ENCODE assay signal across 8 cellular contexts in the genomic region with DNA sequence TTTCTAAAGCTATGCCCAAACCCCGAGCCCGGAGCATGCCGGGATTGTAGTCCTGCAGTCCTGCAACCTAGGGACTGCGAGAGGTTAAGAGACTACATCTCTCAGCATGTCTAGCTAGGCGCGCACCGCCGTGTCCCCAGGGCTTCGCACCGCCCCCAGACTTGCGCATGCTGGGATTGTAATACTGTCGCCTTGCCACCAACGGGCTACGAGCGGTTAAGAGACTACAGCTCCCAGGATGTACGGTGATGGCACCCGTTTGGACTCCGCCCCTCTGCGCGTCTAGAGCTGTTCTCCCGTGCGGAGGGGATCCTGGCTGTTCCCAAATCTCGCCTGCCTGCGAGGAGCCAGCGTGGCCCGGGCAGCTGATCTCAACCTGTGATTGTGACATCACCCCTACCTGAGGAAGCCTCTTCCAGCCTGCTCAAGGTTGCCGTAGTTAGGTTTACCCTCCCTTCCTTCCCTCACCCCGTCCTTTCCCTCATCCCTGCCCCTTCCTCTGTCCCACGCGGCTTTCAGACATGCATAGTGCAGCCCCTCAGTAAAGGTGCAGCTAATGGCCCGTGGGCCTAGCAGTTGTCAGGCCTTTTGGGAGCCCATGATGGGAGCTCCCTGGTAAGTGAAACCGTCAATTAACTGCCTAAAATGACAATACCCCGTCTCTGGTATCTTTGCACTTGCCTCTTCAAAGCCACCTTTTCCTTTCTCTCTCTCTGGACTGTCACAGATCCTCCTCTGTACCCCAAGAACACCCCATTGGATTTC. TPM values are rescaled to one million over a fixed set of nuclear protein-coding genes. Genes with fewer than 3 reads are reported as not detected.
DNase-seq lines count a peak whose midpoint lies in the region; ATAC-seq and TF ChIP-seq lines count a peak whose summit lies in the region.

No MANE protein-coding gene starts in this region.

- no peak overlapping the region for H3K27ac Mint-ChIP-seq in neural progenitor cell

- H3F3A ChIP-seq in neural progenitor cell (ENCODE audit: low read depth) = no peaks in the 10 kb centered on the region

- no peak overlapping the region for H3K4me3 Mint-ChIP-seq in neural progenitor cell

- H3K4me1 Mint-ChIP-seq in neural progenitor cell = no peaks in the 10 kb centered on the region

- peaks cover 46% of the 10 kb centered on the region for H3K9me3 Mint-ChIP-seq in neural progenitor cell

- H3K27ac ChIP-seq in WERI-Rb-1 = peak overlapping the region; percentile 72
- no peak overlapping the region for H3K27ac ChIP-seq in mammary epithelial cell (ENCODE audit: insufficient read depth, low read depth, low read length)
- no peak overlapping the region for H3K27ac ChIP-seq in neural progenitor cell

- H3K36me3 ChIP-seq in WERI-Rb-1 = no peaks in the 10 kb centered on the region
- no peaks in the 10 kb centered on the region for H3K36me3 ChIP-seq in mammary epithelial cell (ENCODE audit: insufficient read depth, low read length)
- H3K36me3 ChIP-seq in neural progenitor cell = no peaks in the 10 kb centered on the region

- BruUV-seq in mammary epithelial cell (replicated peaks; lab: Mats Ljungman, UMichigan) = no TSS peak

- H3K27me3 ChIP-seq in WERI-Rb-1 (ENCODE audit: insufficient read depth, low read depth, severe bottlenecking) (no peaks in the 10 kb centered on the region), mammary epithelial cell (ENCODE audit: insufficient read depth, low read length) (no peaks in the 10 kb centered on the region), neural progenitor cell (no peaks in the 10 kb centered on the region)

- in situ Hi-C loops in mammary epithelial cell (cut with MboI; ENCODE audit: low sequenced_read_pairs in 2 of 2) = no loop called here

- 4% methylated on average over 15 of the region's 33 CpGs for WGBS in mammary epithelial cell (ENCODE audit: low coverage, missing lambda C conversion rate)

- peaks cover 4% of the 10 kb centered on the region for H3K27me3 Mint-ChIP-seq in neural progenitor cell (ENCODE audit: insufficient read depth, low read depth)

- H3K4me1 ChIP-seq in mammary epithelial cell (ENCODE audit: insufficient read depth, low read length) = no peaks in the 10 kb centered on the region
- H3K4me1 ChIP-seq in neural progenitor cell = no peaks in the 10 kb centered on the region

- no peaks in the 10 kb centered on the region for H3K36me3 Mint-ChIP-seq in neural progenitor cell

- peak; percentile 24 for TF ChIP-seq CTCF in GM12873 (IDR thresholded peaks at IDR 0.05; ENCODE audit: insufficient read depth, low read depth, low read length, missing control alignments)
- TF ChIP-seq CTCF in WERI-Rb-1 (IDR thresholded peaks at IDR 0.05; ENCODE audit: low read depth, low read length) = no peak
- TF ChIP-seq CTCF in mammary epithelial cell (conservative IDR thresholded peaks at IDR 0.05 in 1 of 2, IDR thresholded peaks at IDR 0.05 in 1 of 2; ENCODE audit: extremely low read depth in 1 of 2, insufficient read depth in 1 of 2, low read depth in 1 of 2, low read length in 2 of 2) = no peak
- no peak for TF ChIP-seq CTCF in neural progenitor cell (IDR thresholded peaks at IDR 0.05)

- peaks cover 2% of the 10 kb centered on the region for H3K9me3 ChIP-seq in WERI-Rb-1 (ENCODE audit: severe bottlenecking)
- H3K9me3 ChIP-seq in mammary epithelial cell (replicated peaks; ENCODE audit: insufficient read depth, low read length) = peaks cover 12% of the 10 kb centered on the region
- peaks cover 12% of the 10 kb centered on the region for H3K9me3 ChIP-seq in neural progenitor cell (ENCODE audit: low read depth)

- H3K79me2 ChIP-seq in mammary epithelial cell (ENCODE audit: insufficient read depth, low read length) (no peaks in the 10 kb centered on the region), neural progenitor cell (ENCODE audit: low read depth) (no peaks in the 10 kb centered on the region)

- H3K4me2 ChIP-seq in mammary epithelial cell (ENCODE audit: insufficient read depth, low read depth, low read length) = peak overlapping the region; percentile 47
- H3K4me2 ChIP-seq in neural progenitor cell = no peak overlapping the region

- H3K9ac ChIP-seq in mammary epithelial cell (ENCODE audit: insufficient read depth, low read length) = no peak overlapping the region
- H3K9ac ChIP-seq in neural progenitor cell = no peak overlapping the region

- H3K4me3 ChIP-seq in WERI-Rb-1 (ENCODE audit: low read depth, low read length) (peak overlapping the region; percentile 67), mammary epithelial cell (replicated peaks in 1 of 3; ENCODE audit: insufficient read depth in 1 of 3, low read depth in 2 of 3, low read length in 3 of 3) (peak overlapping the region in 1 of 3 experiments; percentile 39), neural progenitor cell (no peak overlapping the region)

- H2AFZ ChIP-seq in mammary epithelial cell (ENCODE audit: low read depth, low read length) = peak overlapping the region; percentile 47
- H2AFZ ChIP-seq in neural progenitor cell (replicated peaks) = no peak overlapping the region

- DNase-seq in NCI-H1694 treated with DMSO at 0.1 percent for 48 hours (lab: John Stamatoyannopoulos, UW) (peak; percentile 43), WERI-Rb-1 (peak; percentile 95), mammary epithelial cell (peak; percentile 66), kidney tubule cell (ENCODE audit: low spot score) (peak; percentile 95), neural progenitor cell (ENCODE audit: low spot score) (no peak)
- DNase-seq in stimulated activated CD4-positive, alpha-beta T cell treated with anti-CD3 and anti-CD28 coated beads, Interleukin-4, amount 100 ng/mL, for 4 hours = peak; percentile 85 to 95

- ATAC-seq in HG02678 (IDR thresholded peaks at IDR 0.05; ENCODE audit: unreplicated experiment) = peak; percentile 98

- intact Hi-C loops in mammary epithelial cell (cut with micrococcal nuclease) = no loop called here

- CTCF ChIA-PET in mammary epithelial cell (lab: Charles Lee; ENCODE audit: low non-redundant PET) = no interaction called here

- H4K20me1 ChIP-seq in mammary epithelial cell (ENCODE audit: insufficient read depth, low read length) (no peaks in the 10 kb centered on the region), neural progenitor cell (ENCODE audit: low read depth) (no peaks in the 10 kb centered on the region)

- dilution Hi-C loops in mammary epithelial cell (cut with HindIII; ENCODE audit: low sequenced_read_pairs) = no loop called here

RNA-seq across cellular contexts. Expression of a gene that starts 6.3 kb away (rescaled TPM):
- total RNA-seq in mammary epithelial cell (10 to 100 TPM in 1 of 2 donors, 1 to 10 TPM in 1; 6.6 to 25.8 TPM), neural progenitor cell (ENCODE audit: low replicate concordance) (not detected in 2 replicates)
- polyA plus RNA-seq in mammary epithelial cell = 0.99 TPM
- polyA minus RNA-seq in mammary epithelial cell = 5.1 TPM
